In the genomic region with DNA sequence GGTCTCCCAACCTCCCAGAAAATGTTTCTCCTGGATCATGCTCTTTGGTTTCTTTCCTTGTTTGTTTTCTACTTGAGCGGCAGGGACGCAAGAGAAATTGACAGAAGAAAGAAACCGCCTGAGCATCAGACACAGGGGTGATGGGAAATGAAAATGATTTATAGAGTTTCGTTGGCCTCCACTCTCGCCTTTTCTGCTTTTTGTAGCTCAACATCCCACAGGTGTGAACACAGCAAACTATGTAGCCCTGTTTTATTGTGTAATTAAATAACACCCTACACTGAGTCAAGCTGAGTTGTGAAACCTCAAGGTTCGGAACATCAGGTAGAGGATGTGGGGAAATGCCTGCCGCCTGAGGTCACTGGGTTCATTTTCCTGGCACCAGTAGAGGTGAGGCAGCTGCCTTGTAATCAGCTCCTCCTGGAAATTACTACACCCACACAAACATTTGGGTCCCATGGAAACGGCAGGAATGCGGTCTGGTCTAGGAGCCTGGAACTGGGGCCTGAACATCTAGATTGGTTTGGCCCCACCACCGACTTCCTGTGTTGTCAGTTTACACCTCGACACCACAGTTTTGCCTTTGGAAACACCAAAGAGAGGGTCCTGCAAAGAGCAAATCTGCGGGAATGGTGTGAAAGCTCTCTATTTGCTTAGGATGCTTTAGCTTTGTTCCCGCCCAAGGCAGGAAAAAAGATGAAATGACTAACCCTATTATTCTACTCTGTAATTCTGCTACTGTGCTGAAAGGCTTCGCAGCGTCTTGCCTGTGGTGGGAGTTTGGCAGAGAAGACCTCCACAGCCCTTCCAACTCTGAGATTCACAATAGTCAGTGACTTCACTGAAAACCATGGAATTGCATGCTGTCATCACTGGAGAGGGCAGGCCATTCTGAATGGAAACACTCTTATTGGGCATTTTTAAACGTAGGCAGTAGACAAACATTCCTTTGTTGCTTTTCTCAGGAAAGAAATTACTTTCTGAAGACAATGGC, we compare ENCODE assay signal across 8 cellular contexts. TPM values are rescaled to one million over a fixed set of nuclear protein-coding genes. Genes with fewer than 3 reads are reported as not detected.
DNase-seq lines count a peak whose midpoint lies in the region; ATAC-seq lines count a peak whose summit lies in the region.

No MANE protein-coding gene starts in this region.

- peaks cover 4% of the 10 kb centered on the region for H3K4me1 ChIP-seq in thymus (ENCODE audit: control insufficient read depth, insufficient read depth, low read length)

- peaks cover 20% of the 10 kb centered on the region for H3K4me1 Mint-ChIP-seq in activated naive CD4-positive, alpha-beta T cell treated with anti-CD3 and anti-CD28 coated beads, Interleukin-2, amount 10 ng/mL, durations not matched to agents 7 days and 5 days
- H3K4me1 Mint-ChIP-seq in immature natural killer cell, result peaks cover 47 to 65% of the 10 kb centered on the region in 2 donors
- H3K4me1 Mint-ChIP-seq in activated T-helper 2 cell treated with anti-CD3 and anti-CD28 coated beads, Interferon-gamma antibody, Interleukin-2, Interleukin-4, amounts not matched to agents 10 μg/mL and 5 μg/mL and 100 μg/mL, durations not matched to agents 14 hours and 24 hours and 36 hours (ENCODE audit: low read depth), result peaks cover 13% of the 10 kb centered on the region

- no peaks in the 10 kb centered on the region for H3K9me3 ChIP-seq in thymus (ENCODE audit: control insufficient read depth)

- no peak for DNase-seq in activated naive CD4-positive, alpha-beta T cell treated with anti-CD3 and anti-CD28 coated beads, Interleukin-2, amount 50 U/mL, for 72 hours (ENCODE audit: low spot score in 2 of 2)
- DNase-seq in activated naive CD4-positive, alpha-beta T cell treated with anti-CD3 and anti-CD28 coated beads, Interleukin-2, amount 10 ng/mL, durations not matched to agents 7 days and 5 days, result no peak
- DNase-seq in activated T-helper 9 cell treated with anti-CD3 and anti-CD28 coated beads, Interleukin-2, amount 50 U/mL, for 16 hours (ENCODE audit: low read depth), result peak; percentile 18
- DNase-seq in immature natural killer cell, result peak; percentile 60 to 75 (median 74)
- no peak for DNase-seq in stimulated activated CD4-positive, alpha-beta T cell treated with anti-CD3 and anti-CD28 coated beads, Interleukin-15, amount 100 ng/mL, for 24 hours
- no peak for DNase-seq in activated T-helper 2 cell treated with anti-CD3 and anti-CD28 coated beads, Interferon-gamma antibody, Interleukin-2, Interleukin-4, amounts not matched to agents 10 μg/mL and 5 μg/mL and 100 μg/mL, durations not matched to agents 14 hours and 24 hours and 36 hours (ENCODE audit: low spot score)

- no peaks in the 10 kb centered on the region for H3K27me3 ChIP-seq in thymus (ENCODE audit: control insufficient read depth, insufficient read depth)

- no peaks in the 10 kb centered on the region for H3K27me3 Mint-ChIP-seq in activated naive CD4-positive, alpha-beta T cell treated with anti-CD3 and anti-CD28 coated beads, Interleukin-2, amount 10 ng/mL, durations not matched to agents 7 days and 5 days
- peaks cover 0 to 6% (median 4%) of the 10 kb centered on the region in 3 donors for H3K27me3 Mint-ChIP-seq in immature natural killer cell (ENCODE audit: low read depth in 3 of 3)
- H3K27me3 Mint-ChIP-seq in activated T-helper 2 cell treated with anti-CD3 and anti-CD28 coated beads, Interferon-gamma antibody, Interleukin-2, Interleukin-4, amounts not matched to agents 10 μg/mL and 5 μg/mL and 100 μg/mL, durations not matched to agents 14 hours and 24 hours and 36 hours (ENCODE audit: low read depth), result peaks cover 3% of the 10 kb centered on the region

- CTCF ChIA-PET in activated naive CD4-positive, alpha-beta T cell treated with anti-CD3 and anti-CD28 coated beads, Interleukin-2, amount 10 ng/mL, durations not matched to agents 7 days and 5 days (lab: Charles Lee), result interaction anchor here (0.7 to 0.8 kb wide), 2 partner anchors 805 to 860 kb away, joined by 3 read pairs; no protein-coding TSS in a partner anchor

- H3K27ac Mint-ChIP-seq in activated naive CD4-positive, alpha-beta T cell treated with anti-CD3 and anti-CD28 coated beads, Interleukin-2, amount 50 U/mL, for 72 hours, result no peak overlapping the region
- H3K27ac Mint-ChIP-seq in activated naive CD4-positive, alpha-beta T cell treated with anti-CD3 and anti-CD28 coated beads, Interleukin-2, amount 10 ng/mL, durations not matched to agents 7 days and 5 days, result no peak overlapping the region
- peak overlapping the region; percentile 65 to 87 (median 73) for H3K27ac Mint-ChIP-seq in immature natural killer cell
- no peak overlapping the region for H3K27ac Mint-ChIP-seq in activated T-helper 2 cell treated with anti-CD3 and anti-CD28 coated beads, Interferon-gamma antibody, Interleukin-2, Interleukin-4, amounts not matched to agents 10 μg/mL and 5 μg/mL and 100 μg/mL, durations not matched to agents 14 hours and 24 hours and 36 hours

- ATAC-seq in activated naive CD4-positive, alpha-beta T cell treated with anti-CD3 and anti-CD28 coated beads, Interleukin-2, amount 50 U/mL, for 72 hours, result peak; percentile 56 to 91
- no peak for ATAC-seq in HG03439 (IDR thresholded peaks at IDR 0.05; ENCODE audit: unreplicated experiment)

- H3K9me3 Mint-ChIP-seq in activated naive CD4-positive, alpha-beta T cell treated with anti-CD3 and anti-CD28 coated beads, Interleukin-2, amount 50 U/mL, for 72 hours, result no peaks in the 10 kb centered on the region
- no peaks in the 10 kb centered on the region for H3K9me3 Mint-ChIP-seq in activated naive CD4-positive, alpha-beta T cell treated with anti-CD3 and anti-CD28 coated beads, Interleukin-2, amount 10 ng/mL, durations not matched to agents 7 days and 5 days
- no peaks in the 10 kb centered on the region for H3K9me3 Mint-ChIP-seq in immature natural killer cell
- no peaks in the 10 kb centered on the region for H3K9me3 Mint-ChIP-seq in activated T-helper 2 cell treated with anti-CD3 and anti-CD28 coated beads, Interferon-gamma antibody, Interleukin-2, Interleukin-4, amounts not matched to agents 10 μg/mL and 5 μg/mL and 100 μg/mL, durations not matched to agents 14 hours and 24 hours and 36 hours

- H3K4me3 ChIP-seq in thymus (ENCODE audit: low read length), result no peak overlapping the region

- H3K27ac ChIP-seq in thymus (ENCODE audit: low read depth), result peak overlapping the region; percentile 54

- no peaks in the 10 kb centered on the region for H3K36me3 ChIP-seq in thymus (ENCODE audit: control insufficient read depth, insufficient read depth)

- H3K4me3 Mint-ChIP-seq in activated naive CD4-positive, alpha-beta T cell treated with anti-CD3 and anti-CD28 coated beads, Interleukin-2, amount 10 ng/mL, durations not matched to agents 7 days and 5 days, result no peak overlapping the region
- peak overlapping the region; percentile 29 to 77 (median 59) for H3K4me3 Mint-ChIP-seq in immature natural killer cell
- no peak overlapping the region for H3K4me3 Mint-ChIP-seq in activated T-helper 2 cell treated with anti-CD3 and anti-CD28 coated beads, Interferon-gamma antibody, Interleukin-2, Interleukin-4, amounts not matched to agents 10 μg/mL and 5 μg/mL and 100 μg/mL, durations not matched to agents 14 hours and 24 hours and 36 hours (ENCODE audit: low read depth)

- intact Hi-C loops in activated T-helper 2 cell treated with anti-CD3 and anti-CD28 coated beads, Interferon-gamma antibody, Interleukin-2, Interleukin-4, amounts not matched to agents 10 μg/mL and 5 μg/mL and 100 μg/mL, durations not matched to agents 14 hours and 24 hours and 36 hours (cut with micrococcal nuclease), result no loop called here

- no peaks in the 10 kb centered on the region for H3K36me3 Mint-ChIP-seq in activated naive CD4-positive, alpha-beta T cell treated with anti-CD3 and anti-CD28 coated beads, Interleukin-2, amount 50 U/mL, for 72 hours
- H3K36me3 Mint-ChIP-seq in activated naive CD4-positive, alpha-beta T cell treated with anti-CD3 and anti-CD28 coated beads, Interleukin-2, amount 10 ng/mL, durations not matched to agents 7 days and 5 days, result no peaks in the 10 kb centered on the region
- H3K36me3 Mint-ChIP-seq in immature natural killer cell, result no peaks in the 10 kb centered on the region
- no peaks in the 10 kb centered on the region for H3K36me3 Mint-ChIP-seq in activated T-helper 2 cell treated with anti-CD3 and anti-CD28 coated beads, Interferon-gamma antibody, Interleukin-2, Interleukin-4, amounts not matched to agents 10 μg/mL and 5 μg/mL and 100 μg/mL, durations not matched to agents 14 hours and 24 hours and 36 hours (ENCODE audit: low read depth)

- 92% methylated on average over 16 of the region's 16 CpGs for WGBS in thymus

RNA-seq across cellular contexts. Expression of gene ADAT2, which starts 53.0 kb away (rescaled TPM):
- total RNA-seq in activated naive CD4-positive, alpha-beta T cell treated with anti-CD3 and anti-CD28 coated beads, Interleukin-2, amount 50 U/mL, for 72 hours, result 10 to 100 TPM; 19.7 to 30.8 TPM
- polyA plus RNA-seq in immature natural killer cell (1 to 10 TPM in 1 of 3 donors, under 1 TPM in 1, not detected in 1; 0.66 to 1.2 TPM), thymus (13.2 TPM)
- total RNA-seq in activated T-helper 2 cell treated with anti-CD3 and anti-CD28 coated beads, Interferon-gamma antibody, Interleukin-2, Interleukin-4, amounts not matched to agents 10 μg/mL and 5 μg/mL and 100 μg/mL, durations not matched to agents 14 hours and 24 hours and 36 hours, result 35.7 and 37.6 TPM in 2 replicates

RNA-seq across cellular contexts. Expression of gene PEX3, which starts 53.1 kb away (rescaled TPM):
- 10 to 100 TPM in 1 of 2 donors, 1 to 10 TPM in 1; 8.3 to 50.0 TPM for total RNA-seq in activated naive CD4-positive, alpha-beta T cell treated with anti-CD3 and anti-CD28 coated beads, Interleukin-2, amount 50 U/mL, for 72 hours
- polyA plus RNA-seq in immature natural killer cell, result 10 to 100 TPM; 12.5 to 16.6 (median 14.2) TPM
- 19.4 TPM for polyA plus RNA-seq in thymus
- total RNA-seq in activated T-helper 2 cell treated with anti-CD3 and anti-CD28 coated beads, Interferon-gamma antibody, Interleukin-2, Interleukin-4, amounts not matched to agents 10 μg/mL and 5 μg/mL and 100 μg/mL, durations not matched to agents 14 hours and 24 hours and 36 hours, result 21.4 and 23.6 TPM in 2 replicates

Comparison
In these comparisons a context has a peak if more than half of its experiments do, and no peak if none do; other contexts are left out.
1. DNase-seq: peak in activated T-helper 9 cell treated with anti-CD3 and anti-CD28 coated beads, Interleukin-2, amount 50 U/mL, for 16 hours (single experiment) and immature natural killer cell (3 of 3); none in activated naive CD4-positive, alpha-beta T cell treated with anti-CD3 and anti-CD28 coated beads, Interleukin-2, amount 50 U/mL, for 72 hours (0 of 2), activated naive CD4-positive, alpha-beta T cell treated with anti-CD3 and anti-CD28 coated beads, Interleukin-2, amount 10 ng/mL, durations not matched to agents 7 days and 5 days (single experiment), stimulated activated CD4-positive, alpha-beta T cell treated with anti-CD3 and anti-CD28 coated beads, Interleukin-15, amount 100 ng/mL, for 24 hours (single experiment) and activated T-helper 2 cell treated with anti-CD3 and anti-CD28 coated beads, Interferon-gamma antibody, Interleukin-2, Interleukin-4, amounts not matched to agents 10 μg/mL and 5 μg/mL and 100 μg/mL, durations not matched to agents 14 hours and 24 hours and 36 hours (single experiment).
2. H3K27ac Mint-ChIP-seq: peak in immature natural killer cell (6 of 6); none in activated naive CD4-positive, alpha-beta T cell treated with anti-CD3 and anti-CD28 coated beads, Interleukin-2, amount 50 U/mL, for 72 hours (0 of 2), activated naive CD4-positive, alpha-beta T cell treated with anti-CD3 and anti-CD28 coated beads, Interleukin-2, amount 10 ng/mL, durations not matched to agents 7 days and 5 days (single experiment) and activated T-helper 2 cell treated with anti-CD3 and anti-CD28 coated beads, Interferon-gamma antibody, Interleukin-2, Interleukin-4, amounts not matched to agents 10 μg/mL and 5 μg/mL and 100 μg/mL, durations not matched to agents 14 hours and 24 hours and 36 hours (single experiment).
3. H3K4me3 Mint-ChIP-seq: peak in immature natural killer cell (5 of 5); none in activated naive CD4-positive, alpha-beta T cell treated with anti-CD3 and anti-CD28 coated beads, Interleukin-2, amount 10 ng/mL, durations not matched to agents 7 days and 5 days (single experiment) and activated T-helper 2 cell treated with anti-CD3 and anti-CD28 coated beads, Interferon-gamma antibody, Interleukin-2, Interleukin-4, amounts not matched to agents 10 μg/mL and 5 μg/mL and 100 μg/mL, durations not matched to agents 14 hours and 24 hours and 36 hours (single experiment).